Comparison of ENCODE assay signal across 1 cellular context in genomic region chr11:126336646-126337045, GRCh38.
TF ChIP-seq lines count a peak whose summit lies in the region.

No MANE protein-coding gene starts in this region.

TF ChIP-seq in HepG2, 621 proteins besides CTCF, POLR2A, EP300 and RAD21:
- TF ChIP-seq ZNF619 (CRISPR knock-in tag; IDR thresholded peaks at IDR 0.05): no peak
- no peak for TF ChIP-seq HNRNPLL (IDR thresholded peaks at IDR 0.05; ENCODE audit: low read depth, low read length, poor library complexity, severe bottlenecking)
- TF ChIP-seq ARID4A (CRISPR knock-in tag; IDR thresholded peaks at IDR 0.05; ENCODE audit: borderline replicate concordance): 0 out of 2 replicates have a peak, but pooled peaks have one; percentile 1
